34 cellular contexts compared by ENCODE assay signal in the genomic region with DNA sequence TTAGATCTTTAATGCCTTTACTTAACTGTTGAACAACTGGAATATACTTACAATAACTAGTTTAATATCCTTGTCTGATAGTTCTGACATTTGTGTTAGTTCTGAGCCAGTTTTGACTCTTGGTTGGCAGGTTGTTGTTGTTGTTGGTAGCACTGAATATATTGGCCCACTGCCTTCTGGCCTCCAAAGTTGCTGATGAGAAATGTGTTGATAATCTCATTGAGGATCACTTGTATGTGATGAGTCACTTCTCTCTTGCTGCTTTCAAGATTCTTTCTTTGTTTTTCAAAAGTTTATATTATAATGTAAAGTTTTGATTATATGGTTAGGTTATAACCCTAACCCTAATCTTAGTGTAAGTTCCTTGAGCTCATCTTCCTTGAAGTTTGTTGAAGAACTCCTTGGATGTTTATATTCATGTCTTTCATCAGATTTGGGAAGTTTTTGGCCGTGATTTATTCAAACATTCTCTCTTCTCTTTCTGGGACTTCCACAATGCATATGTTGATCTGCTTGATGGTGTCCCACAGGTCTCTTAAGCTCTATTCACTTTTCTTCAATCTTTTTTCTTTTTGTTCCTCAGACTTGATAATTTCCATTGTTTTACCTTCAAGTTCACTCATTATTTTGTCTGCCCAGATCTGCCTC.
"Had no signal": no experiment of that assay in that cellular context is flagged by ENCODE, and none has a peak within 500 bp of the region (broad histone marks: within the 10 kb centered on the region; RNA-seq: fewer than 3 reads in every experiment).

No MANE protein-coding gene starts in this region.

- H3K27ac Mint-ChIP-seq: activated B cell treated with CpG ODN at 0.5 μM for 24 hours; activated CD4-positive, alpha-beta memory T cell treated with anti-CD3 and anti-CD28 coated beads for 36 hours; activated naive CD8-positive, alpha-beta T cell; activated naive CD8-positive, alpha-beta T cell treated with anti-CD3 and anti-CD28 coated beads, Interleukin-2, amount 50 U/mL, for 24 hours; brain had no signal

- H3K27ac ChIP-seq: Peyer's patch, VCaP had no signal

- H3K36me3 ChIP-seq: Peyer's patch had no signal

- H3K27me3 ChIP-seq: Peyer's patch had no signal

- ATAC-seq: activated naive CD8-positive, alpha-beta T cell treated with anti-CD3 and anti-CD28 coated beads, Interleukin-2, amount 50 U/mL, for 24 hours; PC-3; SK-N-SH treated with all-trans-retinoic acid at 6 μM for 48 hours had no signal

- H3K4me1 ChIP-seq: Peyer's patch had no signal

- DNase-seq: activated B cell treated with CpG ODN at 0.5 μM for 24 hours; activated CD4-positive, alpha-beta memory T cell treated with anti-CD3 and anti-CD28 coated beads for 36 hours; activated CD4-positive, alpha-beta T cell treated with anti-CD3 and anti-CD28 coated beads for 4 hours; activated CD4-positive, alpha-beta T cell treated with anti-CD3 and anti-CD28 coated beads, Interleukin-2, amount 50 U/mL, for 1 hour; activated CD4-positive, CD25-positive, alpha-beta regulatory T cell treated with anti-CD3 and anti-CD28 coated beads, Interleukin-2, amount 50 U/mL, for 72 hours; activated CD8-positive, alpha-beta memory T cell treated with anti-CD3 and anti-CD28 coated beads, Interleukin-2, amount 50 U/mL, for 4 hours; activated effector memory CD4-positive, alpha-beta T cell treated with Interleukin-2 at 50 U/mL for 16 hours; activated naive CD4-positive, alpha-beta T cell treated with anti-CD3 and anti-CD28 coated beads, Interleukin-2, amount 10 ng/mL, durations not matched to agents 7 days and 5 days; activated naive CD8-positive, alpha-beta T cell treated with anti-CD3 and anti-CD28 coated beads, Interleukin-2, amount 50 U/mL, for 24 hours; activated T-cell treated with anti-CD3 and anti-CD28 coated beads, Interleukin-2, amount 50 U/mL, for 48 hours; anterior cingulate cortex; central memory CD4-positive, alpha-beta T cell; Kasumi-1; KG1; MM.1S; MV-4-11; NCI-H1092; NCI-H1436 treated with DMSO at 0.1 percent for 48 hours; NCI-H1694 treated with DMSO at 0.1 percent for 48 hours; NCI-H2029 treated with DMSO at 0.1 percent for 48 hours; NCI-H2107; NCI-H2171; NCI-H524 treated with DMSO at 0.1 percent for 48 hours; PC-3; Peyer's patch; RPMI8226; SIG-M5; T-helper 1 cell; T-helper 2 cell; T-helper 9 cell had no signal

- H3K36me3 Mint-ChIP-seq: activated CD4-positive, alpha-beta memory T cell treated with anti-CD3 and anti-CD28 coated beads for 36 hours; activated naive CD4-positive, alpha-beta T cell treated with anti-CD3 and anti-CD28 coated beads, Interleukin-2, amount 10 ng/mL, durations not matched to agents 7 days and 5 days had no signal

- H3K4me3 Mint-ChIP-seq: activated B cell treated with CpG ODN at 0.5 μM for 24 hours; activated CD4-positive, alpha-beta memory T cell treated with anti-CD3 and anti-CD28 coated beads for 36 hours; activated naive CD4-positive, alpha-beta T cell treated with anti-CD3 and anti-CD28 coated beads, Interleukin-2, amount 10 ng/mL, durations not matched to agents 7 days and 5 days; activated naive CD8-positive, alpha-beta T cell; activated naive CD8-positive, alpha-beta T cell treated with anti-CD3 and anti-CD28 coated beads, Interleukin-2, amount 50 U/mL, for 24 hours; brain had no signal

- H3K4me3 ChIP-seq: Peyer's patch had no signal

- H3K4me1 Mint-ChIP-seq: activated B cell treated with CpG ODN at 0.5 μM for 24 hours; activated naive CD4-positive, alpha-beta T cell treated with anti-CD3 and anti-CD28 coated beads, Interleukin-2, amount 10 ng/mL, durations not matched to agents 7 days and 5 days; activated naive CD8-positive, alpha-beta T cell treated with anti-CD3 and anti-CD28 coated beads, Interleukin-2, amount 50 U/mL, for 24 hours; brain had no signal
